Comparison of ENCODE assay signal across 22 cellular contexts in genomic region chr15:60138397-60138968, GRCh38.
"Had no signal": no experiment of that assay in that cellular context is flagged by ENCODE, and none has a peak within 500 bp of the region (broad histone marks: within the 10 kb centered on the region; RNA-seq: fewer than 3 reads in every experiment).

No MANE protein-coding gene starts in this region.

- DNase-seq: cerebellar nuclear complex; effector memory CD8-positive, alpha-beta T cell; erythroblast; heart left ventricle; hippocampal formation; midbrain; naive B cell; posterior cingulate gyrus; stimulated activated CD4-positive, alpha-beta T cell treated with anti-CD3 and anti-CD28 coated beads, Interleukin-12 subunit alpha, Interleukin-12 subunit beta, amount 100 ng/mL, for 4 hours; stimulated activated naive CD4-positive, alpha-beta T cell; stomach; substantia nigra; thyroid gland; uterus had no signal

- H3K27ac Mint-ChIP-seq: dendritic cell treated with granulocyte-macrophage colony-stimulating factor and Interleukin-4, amounts not matched to agents 40 ng/mL and 50 ng/mL, for 4 days; effector memory CD8-positive, alpha-beta T cell; memory B cell; naive B cell; type B pancreatic cell had no signal

- H3K4me3 ChIP-seq: heart left ventricle, skin epidermis, stomach, thyroid gland, uterus had no signal

- H3K36me3 Mint-ChIP-seq: memory B cell, naive B cell, type B pancreatic cell had no signal

- ATAC-seq: effector memory CD8-positive, alpha-beta T cell; heart left ventricle; left lobe of liver; sciatic nerve had no signal

- H3K27me3 ChIP-seq: thyroid gland, uterus had no signal

- H3K9me3 Mint-ChIP-seq: dendritic cell treated with granulocyte-macrophage colony-stimulating factor and Interleukin-4, amounts not matched to agents 40 ng/mL and 50 ng/mL, for 4 days; effector memory CD8-positive, alpha-beta T cell; naive B cell; type B pancreatic cell had no signal

- H3K4me1 Mint-ChIP-seq: memory B cell, naive B cell had no signal

- H3K4me1 ChIP-seq: heart left ventricle, stomach, thyroid gland, uterus had no signal

- H3K27ac ChIP-seq: heart left ventricle, stomach, thyroid gland, uterus had no signal

- H3K9me3 ChIP-seq: heart left ventricle, stomach, thyroid gland, uterus had no signal

- H3K4me3 Mint-ChIP-seq: dendritic cell treated with granulocyte-macrophage colony-stimulating factor and Interleukin-4, amounts not matched to agents 40 ng/mL and 50 ng/mL, for 4 days; effector memory CD8-positive, alpha-beta T cell; memory B cell; naive B cell; type B pancreatic cell had no signal

- FAIRE-seq: colon, islet of Langerhans had no signal

- H3K36me3 ChIP-seq: heart left ventricle, stomach, thyroid gland, uterus had no signal
